Comparison of ENCODE assay signal across 11 cellular contexts in genomic region chr15:51727141-51727897, GRCh38. TPM values are rescaled to one million over a fixed set of nuclear protein-coding genes. Genes with fewer than 3 reads are reported as not detected.
A peak's percentile ranks its signal among the peaks of the same experiment; 100 is the strongest.
DNase-seq lines count a peak whose midpoint lies in the region; ATAC-seq and TF ChIP-seq lines count a peak whose summit lies in the region.
"Had no signal": no experiment of that assay in that cellular context is flagged by ENCODE, and none has a peak within 500 bp of the region (broad histone marks: within the 10 kb centered on the region; RNA-seq: fewer than 3 reads in every experiment).

No MANE protein-coding gene starts in this region.

- peaks cover 7% of the 10 kb centered on the region for H3K36me3 Mint-ChIP-seq in activated CD4-positive, alpha-beta T cell treated with anti-CD3 and anti-CD28 coated beads for 36 hours (ENCODE audit: low read depth)
- no peaks in the 10 kb centered on the region for H3K36me3 Mint-ChIP-seq in progenitor cell of endocrine pancreas (ENCODE audit: insufficient read depth)
- H3K36me3 Mint-ChIP-seq: mesothelial cell of epicardium had no signal

- no peak overlapping the region for H3K4me3 Mint-ChIP-seq in activated CD4-positive, alpha-beta T cell treated with anti-CD3 and anti-CD28 coated beads for 36 hours
- H3K4me3 Mint-ChIP-seq in progenitor cell of endocrine pancreas (ENCODE audit: low read depth) = no peak overlapping the region
- H3K4me3 Mint-ChIP-seq: mesothelial cell of epicardium had no signal

- POLR2A ChIA-PET in activated CD4-positive, alpha-beta T cell treated with anti-CD3 and anti-CD28 coated beads for 36 hours (lab: Charles Lee) = interaction anchor here (1.9 kb wide), 1 partner anchor 9 kb away, joined by 4 read pairs; no protein-coding TSS in a partner anchor

- no peak overlapping the region for H3K4me3 ChIP-seq in choroid plexus epithelial cell (ENCODE audit: low read depth, low read length)

- ATAC-seq in activated CD4-positive, alpha-beta T cell treated with anti-CD3 and anti-CD28 coated beads for 36 hours = peak; percentile 63
- ATAC-seq in HG03460 (IDR thresholded peaks at IDR 0.05; ENCODE audit: unreplicated experiment) (peak; percentile 29), HG03139 (IDR thresholded peaks at IDR 0.05; ENCODE audit: unreplicated experiment) (no peak)

- peak; percentile 50 for DNase-seq in activated CD4-positive, alpha-beta T cell treated with anti-CD3 and anti-CD28 coated beads for 36 hours
- DNase-seq in activated CD4-positive, alpha-beta T cell treated with anti-CD3 and anti-CD28 coated beads for 1 hour = no peak
- peak; percentile 30 for DNase-seq in choroid plexus epithelial cell (ENCODE audit: low read depth)
- no peak for DNase-seq in progenitor cell of endocrine pancreas (ENCODE audit: low spot score, unreplicated experiment)
- no peak for DNase-seq in NCI-H524 treated with DMSO at 0.1 percent for 48 hours (lab: John Stamatoyannopoulos, UW)
- DNase-seq in NCI-H2029 (lab: John Stamatoyannopoulos, UW) = no peak
- DNase-seq: amygdala, Calu3 had no signal

- H3K9me3 Mint-ChIP-seq in activated CD4-positive, alpha-beta T cell treated with anti-CD3 and anti-CD28 coated beads for 36 hours (ENCODE audit: low read depth) = no peaks in the 10 kb centered on the region
- no peaks in the 10 kb centered on the region for H3K9me3 Mint-ChIP-seq in progenitor cell of endocrine pancreas (ENCODE audit: low read depth)
- H3K9me3 Mint-ChIP-seq: mesothelial cell of epicardium had no signal

- CTCF ChIA-PET in activated CD4-positive, alpha-beta T cell treated with anti-CD3 and anti-CD28 coated beads for 36 hours (lab: Charles Lee) = interaction anchor here (1.9 kb wide), 1 partner anchor 40 kb away, joined by 5 read pairs; no protein-coding TSS in a partner anchor

- no peak overlapping the region for H3K27ac Mint-ChIP-seq in activated CD4-positive, alpha-beta T cell treated with anti-CD3 and anti-CD28 coated beads for 36 hours
- no peak overlapping the region for H3K27ac Mint-ChIP-seq in progenitor cell of endocrine pancreas

- intact Hi-C loops in activated CD4-positive, alpha-beta T cell treated with anti-CD3 and anti-CD28 coated beads for 36 hours (cut with DNase I, micrococcal nuclease) = no loop called here

- peak; percentile 56 for TF ChIP-seq CTCF in choroid plexus epithelial cell (conservative IDR thresholded peaks at IDR 0.05; ENCODE audit: low read depth, low read length)
- peak; percentile 11 for TF ChIP-seq CTCF in progenitor cell of endocrine pancreas (IDR thresholded peaks at IDR 0.05; ENCODE audit: unreplicated experiment)

- H3K27me3 Mint-ChIP-seq in activated CD4-positive, alpha-beta T cell treated with anti-CD3 and anti-CD28 coated beads for 36 hours = no peaks in the 10 kb centered on the region
- H3K27me3 Mint-ChIP-seq in progenitor cell of endocrine pancreas = peaks cover 14% of the 10 kb centered on the region

- peaks cover 64% of the 10 kb centered on the region for H3K4me1 Mint-ChIP-seq in activated CD4-positive, alpha-beta T cell treated with anti-CD3 and anti-CD28 coated beads for 36 hours
- H3K4me1 Mint-ChIP-seq in progenitor cell of endocrine pancreas (ENCODE audit: low read depth) = no peaks in the 10 kb centered on the region

RNA-seq across cellular contexts. Expression of gene LYSMD2, which starts 10.1 kb away (rescaled TPM):
- 10 to 100 TPM; 19.1 to 20.1 TPM for total RNA-seq in activated CD4-positive, alpha-beta T cell treated with anti-CD3 and anti-CD28 coated beads for 36 hours
- 4.0 and 5.0 TPM in 2 replicates for total RNA-seq in progenitor cell of endocrine pancreas

RNA-seq across cellular contexts. Expression of gene TMOD2, which starts 24.1 kb away (rescaled TPM):
- total RNA-seq in activated CD4-positive, alpha-beta T cell treated with anti-CD3 and anti-CD28 coated beads for 36 hours = 1 to 10 TPM; 5.4 to 6.9 TPM
- 7.4 and 8.1 TPM in 2 replicates for total RNA-seq in progenitor cell of endocrine pancreas

RNA-seq across cellular contexts. Expression of gene SCG3, which starts 46.0 kb away (rescaled TPM):
- total RNA-seq in activated CD4-positive, alpha-beta T cell treated with anti-CD3 and anti-CD28 coated beads for 36 hours = not detected
- 6.4 and 7.9 TPM in 2 replicates for total RNA-seq in progenitor cell of endocrine pancreas
- total RNA-seq: Calu3, mesothelial cell of epicardium had no signal

Comparison
In these comparisons a context has a peak if more than half of its experiments do, and no peak if none do; other contexts are left out.
1. DNase-seq: peak in activated CD4-positive, alpha-beta T cell treated with anti-CD3 and anti-CD28 coated beads for 36 hours (single experiment) and choroid plexus epithelial cell (single experiment); none in activated CD4-positive, alpha-beta T cell treated with anti-CD3 and anti-CD28 coated beads for 1 hour (single experiment), progenitor cell of endocrine pancreas (single experiment), NCI-H524 treated with DMSO at 0.1 percent for 48 hours (single experiment) and NCI-H2029 (single experiment).